9 cellular contexts compared by ENCODE assay signal in the genomic region with DNA sequence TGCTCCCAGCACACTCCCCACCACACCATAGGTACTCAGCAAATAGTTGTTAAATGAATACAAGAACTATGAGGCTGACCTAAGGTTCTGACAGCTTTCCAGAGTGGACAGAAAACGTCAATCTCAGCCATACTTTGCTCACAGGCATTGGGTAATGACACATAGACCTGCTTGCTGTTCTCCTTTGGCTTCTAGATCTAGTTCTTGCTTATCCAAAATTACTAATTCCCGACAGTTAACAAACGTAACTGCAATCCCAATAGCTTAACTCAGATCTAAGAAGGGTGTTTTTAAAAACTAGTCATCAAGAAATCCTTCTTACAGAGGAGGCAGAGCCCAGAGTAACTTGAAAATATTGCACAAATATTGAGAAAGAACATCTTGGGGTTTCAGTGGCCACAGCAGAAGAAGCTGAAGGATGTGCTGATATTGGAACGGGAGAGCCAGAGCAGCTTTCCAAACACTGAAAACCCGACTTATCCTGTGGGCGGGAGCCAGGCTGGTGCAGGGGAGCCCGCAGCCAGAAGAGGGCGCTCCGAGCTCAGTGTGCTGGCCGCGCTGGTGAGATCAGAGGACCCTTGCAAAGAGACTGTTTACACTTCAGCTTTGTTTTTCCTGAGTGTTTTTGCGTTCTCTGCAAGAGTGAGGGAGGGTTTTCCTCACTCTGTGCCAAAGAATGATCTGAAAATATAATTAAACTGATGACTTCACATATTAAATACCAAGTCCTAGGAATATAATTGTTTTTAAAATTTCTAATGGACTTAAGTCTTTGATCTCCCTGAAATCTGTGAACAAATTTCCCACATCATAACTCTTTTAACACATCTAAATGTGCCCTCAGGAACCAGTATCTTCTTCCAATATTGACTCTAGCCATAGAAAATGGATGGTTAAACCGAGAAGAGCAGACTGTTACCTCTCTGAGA. TPM values are rescaled to one million over a fixed set of nuclear protein-coding genes. Genes with fewer than 3 reads are reported as not detected.
A peak's percentile ranks its signal among the peaks of the same experiment; 100 is the strongest.
DNase-seq lines count a peak whose midpoint lies in the region; ATAC-seq and TF ChIP-seq lines count a peak whose summit lies in the region.
"Had no signal": no experiment of that assay in that cellular context is flagged by ENCODE, and none has a peak within 500 bp of the region (broad histone marks: within the 10 kb centered on the region; RNA-seq: fewer than 3 reads in every experiment).

No MANE protein-coding gene starts in this region.

- H3K27ac Mint-ChIP-seq in T-helper 17 cell, result no peak overlapping the region

- H3K9ac ChIP-seq in GM23248, result peak overlapping the region; percentile 23; the same call in 1 of the 2 replicates

- peaks cover 11% of the 10 kb centered on the region; the same call in 1 of the 2 replicates for H3K4me1 ChIP-seq in GM23248 (ENCODE audit: insufficient read depth)

- no peaks in the 10 kb centered on the region for H3K27me3 ChIP-seq in GM23248 (replicated peaks; ENCODE audit: insufficient read depth)

- H3K27ac ChIP-seq in GM23248, result peak overlapping the region; percentile 35

- no peaks in the 10 kb centered on the region for H3K79me2 ChIP-seq in GM23248 (ENCODE audit: insufficient read depth)

- H3K4me1 Mint-ChIP-seq in T-helper 17 cell, result peaks cover 3% of the 10 kb centered on the region

- in situ Hi-C loops in GM23248 (cut with MboI), result no loop called here

- peak overlapping the region; percentile 55 for H3K4me2 ChIP-seq in GM23248 (ENCODE audit: unreplicated experiment)

- H3K9me3 ChIP-seq in GM23248 (ENCODE audit: low read depth), result no peaks in the 10 kb centered on the region
- no peaks in the 10 kb centered on the region for H3K9me3 ChIP-seq in T-helper 17 cell (ENCODE audit: control insufficient read depth, low read length, poor library complexity, severe bottlenecking)

- H3K4me3 ChIP-seq in GM23248 (peak overlapping the region; percentile 27; the same call in 1 of the 2 replicates), retinal pigment epithelial cell (ENCODE audit: low read length) (no peak overlapping the region)

- TF ChIP-seq CTCF in retinal pigment epithelial cell (conservative IDR thresholded peaks at IDR 0.05; ENCODE audit: low read depth, low read length), result peak; percentile 100

- H3K9me2 ChIP-seq in GM23248 (ENCODE audit: insufficient read depth), result no peaks in the 10 kb centered on the region

- peak; percentile 87 for ATAC-seq in T-helper 17 cell
- peak; percentile 93 for ATAC-seq in left ventricle myocardium superior

- peak overlapping the region; percentile 69 for H2AFZ ChIP-seq in GM23248

- WGBS in GM23248 (ENCODE audit: low coverage in 1 of 2, low lambda C conversion rate in 2 of 2, missing lambda C conversion rate in 2 of 2), 2 experiments, result 9 to 10% methylated on average over 13 of the region's 13 CpGs

- no peak overlapping the region for H3K4me3 Mint-ChIP-seq in T-helper 17 cell

- H3K36me3 Mint-ChIP-seq in T-helper 17 cell (ENCODE audit: low read depth), result no peaks in the 10 kb centered on the region

- H4K20me1 ChIP-seq in GM23248 (ENCODE audit: insufficient read depth), result no peaks in the 10 kb centered on the region

- H3K36me3 ChIP-seq in GM23248 (ENCODE audit: low read depth), result no peaks in the 10 kb centered on the region

- H3F3A ChIP-seq in GM23248 (ENCODE audit: insufficient read depth), result no peaks in the 10 kb centered on the region

- intact Hi-C loops in left ventricle myocardium superior (cut with micrococcal nuclease), result loop anchor here (5.0 kb wide), 1 partner anchor 42 kb away; no protein-coding TSS in a partner anchor

- DNase-seq in COR-L47 (lab: John Stamatoyannopoulos, UW) (peak; percentile 40), GM23248 (peak; percentile 88), NCI-H1092 treated with DMSO at 0.1 percent for 48 hours (lab: John Stamatoyannopoulos, UW) (peak; percentile 48), T-helper 17 cell (peak; percentile 39 to 66 (median 48)), amygdala (lab: John Stamatoyannopoulos, UW) (peak in 54 of 56 donors; percentile 36 to 96 (median 75)), left ventricle myocardium superior (peak; percentile 94), retinal pigment epithelial cell (ENCODE audit: low read depth) (no peak), mesenteric fat pad (ENCODE audit: low spot score) (no peak)

- H3K27me3 Mint-ChIP-seq in T-helper 17 cell, result peaks cover 72% of the 10 kb centered on the region

RNA-seq across cellular contexts. Expression of gene FGF1, which starts 30.3 kb away (rescaled TPM):
- 9.2 and 13.8 TPM in 2 replicates for total RNA-seq in GM23248 (2014; rRNA removed; shearing (Covaris generic))
- 27.7 and 29.6 TPM in 2 replicates for polyA plus RNA-seq in GM23248 (2016; fragmentation: Nextera tagmentation; extraction: Ambion mirVana)
- not detected for total RNA-seq in T-helper 17 cell
- total RNA-seq in left ventricle myocardium superior, result 43.6 TPM
- 9.9 TPM for total RNA-seq in mesenteric fat pad
- total RNA-seq: T-helper 2 cell treated with Interferon-gamma antibody and Interleukin-4, amounts not matched to agents 100 ng/mL and 5 ng/mL, for 36 hours had no signal

Comparison
In these comparisons a context has a peak if more than half of its experiments do, and no peak if none do; other contexts are left out.
1. DNase-seq: peak in COR-L47 (single experiment), GM23248 (single experiment), NCI-H1092 treated with DMSO at 0.1 percent for 48 hours (single experiment), T-helper 17 cell (3 of 3), amygdala (54 of 56) and left ventricle myocardium superior (single experiment); none in retinal pigment epithelial cell (single experiment) and mesenteric fat pad (single experiment).
2. RNA of gene FGF1, which starts 30.3 kb away (total RNA-seq): 43.6 TPM in left ventricle myocardium superior (single experiment), 9.2 to 13.8 TPM in GM23248 and 9.9 TPM in mesenteric fat pad (single experiment); not detected in T-helper 17 cell; every median in the first group is over 10 times any median in the second.